9 cellular contexts compared by ENCODE assay signal in genomic region chr16:19147627-19148026, GRCh38. TPM values are rescaled to one million over a fixed set of nuclear protein-coding genes. Genes with fewer than 3 reads are reported as not detected.
"Had no signal": no experiment of that assay in that cellular context is flagged by ENCODE, and none has a peak within 500 bp of the region (broad histone marks: within the 10 kb centered on the region; RNA-seq: fewer than 3 reads in every experiment).

No MANE protein-coding gene starts in this region.

- H3K4me3 ChIP-seq: GM12878 had no signal

- DNase-seq: GDM1, GF-D8 had no signal

- FAIRE-seq: G401.6, GM12878, GM12891, GM12892, GM18507, GM19239 had no signal

- ATAC-seq: GM12878 had no signal

RNA-seq across cellular contexts. Expression of gene SYT17, which starts 20.4 kb away (rescaled TPM):
- total RNA-seq: G401 had no signal
